In the genomic region with DNA sequence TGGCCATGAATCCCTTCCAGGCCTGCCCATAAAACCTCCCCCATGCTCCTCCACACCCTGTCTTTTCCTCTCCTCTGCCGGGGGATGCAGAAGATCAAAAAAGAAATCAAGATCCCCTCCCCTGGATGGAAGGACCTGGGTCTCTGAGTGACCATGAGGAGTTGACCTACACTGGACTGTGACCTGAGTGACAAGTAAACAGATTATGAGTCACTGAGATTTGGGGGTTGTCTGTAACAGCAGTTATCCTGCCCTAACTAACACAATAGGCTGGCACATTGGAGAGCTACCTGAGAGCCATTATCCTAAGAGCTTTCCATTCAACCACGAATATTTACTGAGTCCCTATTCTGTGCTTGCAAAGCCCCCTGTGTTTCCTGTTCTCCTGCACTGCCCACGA, we compare ENCODE assay signal across 2 cellular contexts.
TF ChIP-seq lines count a peak whose summit lies in the region.

No MANE protein-coding gene starts in this region.

TF ChIP-seq in WTC11, 78 proteins besides CTCF, POLR2A, EP300 and RAD21 (continued from another document):
- no peak for TF ChIP-seq ZBTB43 (CRISPR knock-in tag; IDR thresholded peaks at IDR 0.05)
- no peak for TF ChIP-seq ZNF423 (CRISPR knock-in tag; IDR thresholded peaks at IDR 0.05)
- TF ChIP-seq E2F4 (CRISPR knock-in tag; IDR thresholded peaks at IDR 0.05; ENCODE audit: borderline replicate concordance, low read depth), result no peak
- TF ChIP-seq, protein P1, sequence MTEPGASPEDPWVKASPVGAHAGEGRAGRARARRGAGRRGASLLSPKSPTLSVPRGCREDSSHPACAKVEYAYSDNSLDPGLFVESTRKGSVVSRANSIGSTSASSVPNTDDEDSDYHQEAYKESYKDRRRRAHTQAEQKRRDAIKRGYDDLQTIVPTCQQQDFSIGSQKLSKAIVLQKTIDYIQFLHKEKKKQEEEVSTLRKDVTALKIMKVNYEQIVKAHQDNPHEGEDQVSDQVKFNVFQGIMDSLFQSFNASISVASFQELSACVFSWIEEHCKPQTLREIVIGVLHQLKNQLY (CRISPR knock-in tag; IDR thresholded peaks at IDR 0.05), result no peak
- no peak for TF ChIP-seq NFE2L1 (CRISPR knock-in tag; IDR thresholded peaks at IDR 0.05)
- TF ChIP-seq RELA (CRISPR knock-in tag; IDR thresholded peaks at IDR 0.05; ENCODE audit: borderline replicate concordance), result no peak
- TF ChIP-seq NR1H2 (CRISPR knock-in tag; IDR thresholded peaks at IDR 0.05), result no peak
- TF ChIP-seq PRRX2 (CRISPR knock-in tag; IDR thresholded peaks at IDR 0.05), result no peak
- TF ChIP-seq, protein P2, sequence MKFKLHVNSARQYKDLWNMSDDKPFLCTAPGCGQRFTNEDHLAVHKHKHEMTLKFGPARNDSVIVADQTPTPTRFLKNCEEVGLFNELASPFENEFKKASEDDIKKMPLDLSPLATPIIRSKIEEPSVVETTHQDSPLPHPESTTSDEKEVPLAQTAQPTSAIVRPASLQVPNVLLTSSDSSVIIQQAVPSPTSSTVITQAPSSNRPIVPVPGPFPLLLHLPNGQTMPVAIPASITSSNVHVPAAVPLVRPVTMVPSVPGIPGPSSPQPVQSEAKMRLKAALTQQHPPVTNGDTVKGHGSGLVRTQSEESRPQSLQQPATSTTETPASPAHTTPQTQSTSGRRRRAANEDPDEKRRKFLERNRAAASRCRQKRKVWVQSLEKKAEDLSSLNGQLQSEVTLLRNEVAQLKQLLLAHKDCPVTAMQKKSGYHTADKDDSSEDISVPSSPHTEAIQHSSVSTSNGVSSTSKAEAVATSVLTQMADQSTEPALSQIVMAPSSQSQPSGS (CRISPR knock-in tag; IDR thresholded peaks at IDR 0.05; ENCODE audit: borderline replicate concordance, low read depth), result no peak
- TF ChIP-seq E2F1 (CRISPR knock-in tag; IDR thresholded peaks at IDR 0.05), result no peak
- TF ChIP-seq PREB (CRISPR knock-in tag; IDR thresholded peaks at IDR 0.05; ENCODE audit: borderline replicate concordance), result no peak
- no peak for TF ChIP-seq SMAD4 (CRISPR knock-in tag; IDR thresholded peaks at IDR 0.05)
TF ChIP-seq in WTC11: peak in this region for 0.

TF ChIP-seq in HepG2, 621 proteins besides CTCF, POLR2A, EP300 and RAD21 (continued from another document and continues in another):
- TF ChIP-seq ZNF605 (CRISPR knock-in tag; IDR thresholded peaks at IDR 0.05) (no peak), GFI1 (CRISPR knock-in tag; IDR thresholded peaks at IDR 0.05; ENCODE audit: borderline replicate concordance) (peak; percentile 93), SOX13 (IDR thresholded peaks at IDR 0.05) (no peak), SOX13 (CRISPR knock-in tag; conservative IDR thresholded peaks at IDR 0.05 in 1 of 2, IDR thresholded peaks at IDR 0.05 in 1 of 2) (peak in 1 of 2 experiments; percentile 39; a peak in 1 of 4 replicates), TEF (CRISPR knock-in tag; IDR thresholded peaks at IDR 0.05) (no peak), FOXK1 (CRISPR knock-in tag; IDR thresholded peaks at IDR 0.05; ENCODE audit: borderline replicate concordance, low read depth) (peak; percentile 13; the same call in 1 of the 2 replicates), TEAD3 (CRISPR knock-in tag; optimal IDR thresholded peaks at IDR 0.05; ENCODE audit: borderline replicate concordance) (peak; percentile 24), KDM6A (CRISPR knock-in tag; IDR thresholded peaks at IDR 0.05; ENCODE audit: low read depth) (no peak), NR2F1 (CRISPR knock-in tag; IDR thresholded peaks at IDR 0.05) (peak; percentile 49 to 52; a peak in 3 of 4 replicates), CREB1 (IDR thresholded peaks at IDR 0.05) (peak; percentile 32; the same call in 1 of the 2 replicates), CREB1 (CRISPR knock-in tag; IDR thresholded peaks at IDR 0.05) (no peak), ZNF337 (CRISPR knock-in tag; IDR thresholded peaks at IDR 0.05; ENCODE audit: borderline replicate concordance, low read depth) (no peak), MTA3 (CRISPR knock-in tag; IDR thresholded peaks at IDR 0.05) (no peak), DBP (CRISPR knock-in tag; IDR thresholded peaks at IDR 0.05; ENCODE audit: not compliant biosample characterization) (no peak), FOXA1 (IDR thresholded peaks at IDR 0.05) (no peak), FOXA1 (CRISPR knock-in tag; IDR thresholded peaks at IDR 0.05) (peak; percentile 33; the same call in 1 of the 2 replicates), FOXA3 (CRISPR knock-in tag; IDR thresholded peaks at IDR 0.05) (peak; percentile 55), FOSL2 (CRISPR knock-in tag; IDR thresholded peaks at IDR 0.05) (peak; percentile 93), RARA (CRISPR knock-in tag; IDR thresholded peaks at IDR 0.05) (peak; percentile 54), HMG20A (CRISPR knock-in tag; IDR thresholded peaks at IDR 0.05; ENCODE audit: borderline replicate concordance) (peak; percentile 51; the same call in 1 of the 2 replicates), ZBTB46 (CRISPR knock-in tag; IDR thresholded peaks at IDR 0.05; ENCODE audit: borderline replicate concordance) (no peak), SNAPC4 (CRISPR knock-in tag; IDR thresholded peaks at IDR 0.05) (no peak), LCORL (IDR thresholded peaks at IDR 0.05) (no peak), LCORL (CRISPR knock-in tag; IDR thresholded peaks at IDR 0.05) (0 out of 2 replicates have a peak, but pooled peaks have one; percentile 29), JUND (CRISPR knock-in tag; IDR thresholded peaks at IDR 0.05) (peak; percentile 71; the same call in 1 of the 2 replicates), GATAD1 (CRISPR knock-in tag; IDR thresholded peaks at IDR 0.05) (no peak), KLF13 (CRISPR knock-in tag; IDR thresholded peaks at IDR 0.05) (no peak), ARID5B (CRISPR knock-in tag; IDR thresholded peaks at IDR 0.05) (0 out of 2 replicates have a peak, but pooled peaks have one; percentile 37)
- TF ChIP-seq, protein P3, sequence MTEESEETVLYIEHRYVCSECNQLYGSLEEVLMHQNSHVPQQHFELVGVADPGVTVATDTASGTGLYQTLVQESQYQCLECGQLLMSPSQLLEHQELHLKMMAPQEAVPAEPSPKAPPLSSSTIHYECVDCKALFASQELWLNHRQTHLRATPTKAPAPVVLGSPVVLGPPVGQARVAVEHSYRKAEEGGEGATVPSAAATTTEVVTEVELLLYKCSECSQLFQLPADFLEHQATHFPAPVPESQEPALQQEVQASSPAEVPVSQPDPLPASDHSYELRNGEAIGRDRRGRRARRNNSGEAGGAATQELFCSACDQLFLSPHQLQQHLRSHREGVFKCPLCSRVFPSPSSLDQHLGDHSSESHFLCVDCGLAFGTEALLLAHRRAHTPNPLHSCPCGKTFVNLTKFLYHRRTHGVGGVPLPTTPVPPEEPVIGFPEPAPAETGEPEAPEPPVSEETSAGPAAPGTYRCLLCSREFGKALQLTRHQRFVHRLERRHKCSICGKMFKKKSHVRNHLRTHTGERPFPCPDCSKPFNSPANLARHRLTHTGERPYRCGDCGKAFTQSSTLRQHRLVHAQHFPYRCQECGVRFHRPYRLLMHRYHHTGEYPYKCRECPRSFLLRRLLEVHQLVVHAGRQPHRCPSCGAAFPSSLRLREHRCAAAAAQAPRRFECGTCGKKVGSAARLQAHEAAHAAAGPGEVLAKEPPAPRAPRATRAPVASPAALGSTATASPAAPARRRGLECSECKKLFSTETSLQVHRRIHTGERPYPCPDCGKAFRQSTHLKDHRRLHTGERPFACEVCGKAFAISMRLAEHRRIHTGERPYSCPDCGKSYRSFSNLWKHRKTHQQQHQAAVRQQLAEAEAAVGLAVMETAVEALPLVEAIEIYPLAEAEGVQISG (CRISPR knock-in tag; IDR thresholded peaks at IDR 0.05), result no peak
- TF ChIP-seq, protein P4, sequence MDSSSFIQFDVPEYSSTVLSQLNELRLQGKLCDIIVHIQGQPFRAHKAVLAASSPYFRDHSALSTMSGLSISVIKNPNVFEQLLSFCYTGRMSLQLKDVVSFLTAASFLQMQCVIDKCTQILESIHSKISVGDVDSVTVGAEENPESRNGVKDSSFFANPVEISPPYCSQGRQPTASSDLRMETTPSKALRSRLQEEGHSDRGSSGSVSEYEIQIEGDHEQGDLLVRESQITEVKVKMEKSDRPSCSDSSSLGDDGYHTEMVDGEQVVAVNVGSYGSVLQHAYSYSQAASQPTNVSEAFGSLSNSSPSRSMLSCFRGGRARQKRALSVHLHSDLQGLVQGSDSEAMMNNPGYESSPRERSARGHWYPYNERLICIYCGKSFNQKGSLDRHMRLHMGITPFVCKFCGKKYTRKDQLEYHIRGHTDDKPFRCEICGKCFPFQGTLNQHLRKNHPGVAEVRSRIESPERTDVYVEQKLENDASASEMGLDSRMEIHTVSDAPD (CRISPR knock-in tag; IDR thresholded peaks at IDR 0.05), result no peak
- TF ChIP-seq, protein P5, sequence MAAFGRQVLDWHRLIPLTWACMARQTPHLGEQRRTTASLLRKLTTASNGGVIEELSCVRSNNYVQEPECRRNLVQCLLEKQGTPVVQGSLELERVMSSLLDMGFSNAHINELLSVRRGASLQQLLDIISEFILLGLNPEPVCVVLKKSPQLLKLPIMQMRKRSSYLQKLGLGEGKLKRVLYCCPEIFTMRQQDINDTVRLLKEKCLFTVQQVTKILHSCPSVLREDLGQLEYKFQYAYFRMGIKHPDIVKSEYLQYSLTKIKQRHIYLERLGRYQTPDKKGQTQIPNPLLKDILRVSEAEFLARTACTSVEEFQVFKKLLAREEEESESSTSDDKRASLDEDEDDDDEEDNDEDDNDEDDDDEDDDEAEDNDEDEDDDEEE (CRISPR knock-in tag; IDR thresholded peaks at IDR 0.05), result no peak
